In the genomic region with DNA sequence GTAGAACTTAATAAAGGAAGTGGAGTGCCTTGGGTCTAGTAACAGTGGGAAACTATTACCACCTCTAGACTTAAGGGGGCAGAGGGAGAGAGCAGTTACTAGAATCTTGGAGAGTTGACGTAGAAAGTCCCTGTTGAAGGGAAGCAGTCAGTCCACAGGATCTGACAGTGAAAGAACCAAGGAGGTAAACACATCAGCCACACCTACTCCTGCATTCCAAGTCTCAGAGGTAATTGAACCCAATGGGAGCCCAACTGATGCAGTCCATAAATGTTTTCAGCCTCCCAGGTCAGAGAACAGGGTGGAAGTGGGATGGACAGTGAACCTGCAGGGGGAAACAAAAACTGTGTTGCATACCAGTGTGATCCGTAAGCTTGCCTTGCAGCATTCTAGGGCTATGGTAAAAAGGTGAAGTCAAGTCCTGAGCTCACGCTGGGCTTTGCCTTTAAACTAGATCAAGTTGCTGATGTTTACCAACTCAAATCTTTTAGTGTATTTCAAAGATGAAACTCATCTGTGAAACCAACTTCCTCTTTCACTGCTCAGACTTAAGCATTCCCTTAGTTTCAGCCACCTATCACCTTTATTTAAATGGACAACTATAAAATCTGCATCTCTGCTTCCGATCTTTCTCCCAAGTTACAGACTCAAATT, we compare ENCODE assay signal across 11 cellular contexts.
DNase-seq lines count a peak whose midpoint lies in the region; ATAC-seq and TF ChIP-seq lines count a peak whose summit lies in the region.
"Had no signal": no experiment of that assay in that cellular context is flagged by ENCODE, and none has a peak within 500 bp of the region (broad histone marks: within the 10 kb centered on the region; RNA-seq: fewer than 3 reads in every experiment).

No MANE protein-coding gene starts in this region.

- peak; percentile 53 for ATAC-seq in HG02885 (IDR thresholded peaks at IDR 0.05; ENCODE audit: poor library complexity, unreplicated experiment)
- ATAC-seq: CD8-positive, alpha-beta T cell had no signal

- H3K27me3 ChIP-seq in muscle layer of duodenum (ENCODE audit: low read depth, low read length), result no peaks in the 10 kb centered on the region

- H3K27ac ChIP-seq in muscle layer of duodenum (ENCODE audit: low read length), result peak overlapping the region; percentile 24

- H3K4me1 ChIP-seq in muscle layer of duodenum (ENCODE audit: control insufficient read depth in 1 of 2, insufficient read depth in 2 of 2, low read length in 2 of 2), result peaks cover 18 to 40% of the 10 kb centered on the region in 2 donors

- TF ChIP-seq CTCF in cardiac fibroblast (IDR thresholded peaks at IDR 0.05; ENCODE audit: low read depth, low read length), result peak; percentile 1
- no peak for TF ChIP-seq CTCF in foreskin fibroblast (IDR thresholded peaks at IDR 0.05; ENCODE audit: low read depth, low read length)

- H3K9me3 ChIP-seq in muscle layer of duodenum (ENCODE audit: control insufficient read depth in 1 of 2, low read length in 2 of 2), result no peaks in the 10 kb centered on the region

- no peaks in the 10 kb centered on the region for H3K36me3 ChIP-seq in muscle layer of duodenum (ENCODE audit: control insufficient read depth in 1 of 2, insufficient read depth in 2 of 2, low read length in 2 of 2)

- peak; percentile 85 for DNase-seq in ELF-1 (ENCODE audit: low read depth, low spot score)
- peak; percentile 45 to 49 for DNase-seq in cardiac fibroblast (ENCODE audit: low read depth in 2 of 2)
- no peak for DNase-seq in NCI-H524 (lab: John Stamatoyannopoulos, UW)
- DNase-seq in foreskin fibroblast, result no peak
- DNase-seq in NCI-H524 treated with DMSO at 0.1 percent for 48 hours (lab: John Stamatoyannopoulos, UW), result no peak
- DNase-seq in CD1c-positive myeloid dendritic cell (ENCODE audit: extremely low spot score), result no peak
- DNase-seq: CD8-positive, alpha-beta T cell; effector CD4-positive, alpha-beta T cell; NCI-H1417 treated with DMSO at 0.1 percent for 48 hours had no signal

- H3K4me3 ChIP-seq in cardiac fibroblast (replicated peaks in 1 of 2; ENCODE audit: low read depth in 2 of 2, low read length in 2 of 2) (no peak overlapping the region), muscle layer of duodenum (ENCODE audit: low read depth in 1 of 2, low read length in 2 of 2) (no peak overlapping the region), foreskin fibroblast (ENCODE audit: low read depth in 1 of 2, low read length in 2 of 2) (no peak overlapping the region)

Comparison
In these comparisons a context has a peak if more than half of its experiments do, and no peak if none do; other contexts are left out.
1. DNase-seq: peak in ELF-1 (single experiment) and cardiac fibroblast (2 of 2); none in NCI-H524 (0 of 2), foreskin fibroblast (0 of 2), NCI-H524 treated with DMSO at 0.1 percent for 48 hours (single experiment) and CD1c-positive myeloid dendritic cell (single experiment).